8 cellular contexts compared by ENCODE assay signal in the genomic region with DNA sequence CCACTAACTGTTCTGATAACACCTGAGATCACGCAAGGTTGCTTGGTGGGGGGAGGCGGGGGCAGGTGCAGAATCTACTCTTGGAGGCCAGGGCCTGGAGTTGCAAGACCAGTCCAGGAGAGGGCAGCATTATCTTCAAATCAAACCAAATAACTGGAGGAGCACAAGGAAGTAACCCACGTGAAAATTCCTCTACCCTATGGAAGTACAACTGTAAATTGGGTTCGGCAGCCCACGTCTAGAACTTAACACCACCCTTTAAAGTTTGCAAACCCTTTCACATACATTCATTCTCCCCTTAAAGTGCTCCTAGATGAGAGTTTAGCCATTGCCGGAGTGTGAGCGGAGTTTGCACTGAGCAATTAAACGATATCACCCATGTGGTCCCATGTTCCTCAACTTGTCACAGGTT. TPM values are rescaled to one million over a fixed set of nuclear protein-coding genes. Genes with fewer than 3 reads are reported as not detected.
DNase-seq lines count a peak whose midpoint lies in the region; ATAC-seq lines count a peak whose summit lies in the region.

No MANE protein-coding gene starts in this region.

- H3K23ac ChIP-seq in mesenchymal stem cell (ENCODE audit: low read length in 2 of 2): no peak overlapping the region

- peaks cover 0 to 22% of the 10 kb centered on the region in 2 experiments for H3K27me3 ChIP-seq in mesenchymal stem cell (ENCODE audit: control insufficient read depth in 1 of 2, insufficient read depth in 1 of 2, low read length in 2 of 2)

- H3K18ac ChIP-seq in mesenchymal stem cell (ENCODE audit: low read depth in 1 of 2, low read length in 2 of 2): peak overlapping the region in 1 of 2 experiments; percentile 22

- peak; percentile 81 for ATAC-seq in HG03103 (IDR thresholded peaks at IDR 0.05; ENCODE audit: low read depth, unreplicated experiment)
- no peak for ATAC-seq in GM21528 (IDR thresholded peaks at IDR 0.05; ENCODE audit: low FRiP score, unreplicated experiment)

- H2AFZ ChIP-seq in mesenchymal stem cell (ENCODE audit: low read depth, low read length): no peak overlapping the region

- H4K91ac ChIP-seq in mesenchymal stem cell (ENCODE audit: low read length): no peak overlapping the region

- 40% methylated on average over 8 of the region's 8 CpGs for WGBS in mesenchymal stem cell

- H2BK15ac ChIP-seq in mesenchymal stem cell (ENCODE audit: low read depth, poor library complexity, severe bottlenecking): no peak overlapping the region

- H3K36me3 ChIP-seq in mesenchymal stem cell (ENCODE audit: control insufficient read depth in 1 of 2, insufficient read depth in 2 of 2, low read depth in 1 of 2, low read length in 2 of 2): no peaks in the 10 kb centered on the region

- H3K4me1 ChIP-seq in mesenchymal stem cell (ENCODE audit: control insufficient read depth, insufficient read depth, low read depth, low read length): no peaks in the 10 kb centered on the region

- no peak overlapping the region for H3K27ac ChIP-seq in mesenchymal stem cell (ENCODE audit: low read length, poor library complexity, severe bottlenecking)

- H3K4me3 ChIP-seq in mesenchymal stem cell (ENCODE audit: insufficient read depth in 1 of 2, low read depth in 1 of 2, low read length in 2 of 2): no peak overlapping the region

- H2BK5ac ChIP-seq in mesenchymal stem cell (ENCODE audit: low read depth, low read length, poor library complexity, severe bottlenecking): no peak overlapping the region

- H3K9ac ChIP-seq in mesenchymal stem cell (ENCODE audit: low read length): peak overlapping the region; percentile 53

- H2AK5ac ChIP-seq in mesenchymal stem cell (ENCODE audit: low read length, severe bottlenecking): no peak overlapping the region

- H4K8ac ChIP-seq in mesenchymal stem cell (ENCODE audit: low read length): no peak overlapping the region

- no peak overlapping the region for H3K14ac ChIP-seq in mesenchymal stem cell (ENCODE audit: low read length in 2 of 2)

- H2BK120ac ChIP-seq in mesenchymal stem cell (ENCODE audit: low read depth, low read length): no peak overlapping the region

- no peak overlapping the region for H3K4ac ChIP-seq in mesenchymal stem cell (ENCODE audit: low read depth in 1 of 2, low read length in 2 of 2)

- no peaks in the 10 kb centered on the region for H3K9me3 ChIP-seq in mesenchymal stem cell (ENCODE audit: control insufficient read depth, low read length)

- peak overlapping the region in 1 of 2 experiments; percentile 24 for H2BK12ac ChIP-seq in mesenchymal stem cell (ENCODE audit: low read length in 2 of 2)

- DNase-seq in DMS53 treated with DMSO at 0.1 percent for 48 hours (lab: John Stamatoyannopoulos, UW; ENCODE audit: unreplicated experiment) (peak; percentile 59), NCI-H526 (lab: John Stamatoyannopoulos, UW) (peak; percentile 31 to 82), ecto neural progenitor cell (ENCODE audit: low spot score) (peak; percentile 59), mesenchymal stem cell (peak; percentile 72)
- peak; percentile 31 to 66 for DNase-seq in activated CD4-positive, alpha-beta T cell treated with anti-CD3 and anti-CD28 coated beads, Interleukin-2, amount 50 U/mL, for 24 hours (ENCODE audit: low read depth in 1 of 2, low spot score in 1 of 2)
- peak; percentile 54 for DNase-seq in stimulated activated CD8-positive, alpha-beta memory T cell treated with anti-CD3 and anti-CD28 coated beads, Interleukin-12 subunit alpha, Interleukin-12 subunit beta, amount 100 ng/mL, for 1 hour (ENCODE audit: low read depth)

- H3K79me1 ChIP-seq in mesenchymal stem cell (replicated peaks; ENCODE audit: low read length, poor library complexity, severe bottlenecking): no peaks in the 10 kb centered on the region

- H3K4me2 ChIP-seq in mesenchymal stem cell (ENCODE audit: low read length, poor library complexity, severe bottlenecking): peak overlapping the region; percentile 10

RNA-seq across cellular contexts. Expression of gene CXCR1, which starts 19.6 kb away (rescaled TPM):
- not detected for polyA plus RNA-seq in mesenchymal stem cell (2013, experiment 1 of 2)
- not detected for polyA plus RNA-seq in mesenchymal stem cell (2013, experiment 2 of 2)

RNA-seq across cellular contexts. Expression of gene ARPC2, which starts 30.6 kb away (rescaled TPM):
- polyA plus RNA-seq in mesenchymal stem cell (2013, experiment 1 of 2): 757 TPM
- 767 TPM for polyA plus RNA-seq in mesenchymal stem cell (2013, experiment 2 of 2)
